1 cellular context compared by ENCODE assay signal in the genomic region with DNA sequence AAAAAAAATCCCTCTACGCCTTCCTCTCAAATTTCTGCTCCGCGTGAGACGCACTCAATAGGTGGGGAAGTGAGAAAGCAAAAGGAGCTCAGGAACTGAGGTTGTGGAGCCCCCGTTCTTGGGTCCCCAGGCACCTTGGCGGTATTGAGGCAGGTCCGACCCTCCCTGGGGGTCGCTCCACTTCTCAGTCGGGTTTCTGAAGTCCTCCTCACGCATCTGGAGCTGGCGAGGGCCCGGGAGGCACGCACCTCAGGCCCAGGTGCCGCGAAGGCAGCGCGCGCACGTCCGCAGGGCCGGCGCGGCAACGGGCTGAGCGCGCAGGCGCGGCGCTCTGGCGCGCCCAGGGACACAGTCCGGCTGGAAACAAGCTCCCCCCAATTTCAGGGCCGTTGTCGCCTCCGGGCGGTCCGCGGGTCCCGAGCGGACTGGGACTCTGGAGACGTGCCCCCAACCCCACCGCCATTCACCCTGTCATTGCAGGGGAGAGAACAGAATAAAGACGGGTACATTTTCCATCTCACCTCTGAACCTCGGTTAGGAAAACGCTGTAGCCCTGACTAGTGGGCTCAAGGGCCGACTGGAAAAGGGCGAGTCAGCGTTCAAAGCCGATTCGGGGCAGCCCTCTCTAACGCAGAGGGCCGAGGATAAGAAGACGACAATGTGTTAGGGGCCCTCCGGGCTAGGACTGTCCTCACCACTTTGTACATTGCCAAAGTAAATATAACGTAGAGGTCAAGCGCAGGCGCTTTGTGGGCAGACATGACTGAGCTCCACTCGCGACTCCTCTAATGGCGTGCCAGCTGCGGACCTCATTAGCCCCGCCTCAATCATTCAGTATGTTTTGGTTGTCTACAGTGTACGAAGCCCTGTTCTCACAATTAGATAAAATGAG.
A peak's percentile ranks its signal among the peaks of the same experiment; 100 is the strongest.
TF ChIP-seq lines count a peak whose summit lies in the region.

A gene with protein sequence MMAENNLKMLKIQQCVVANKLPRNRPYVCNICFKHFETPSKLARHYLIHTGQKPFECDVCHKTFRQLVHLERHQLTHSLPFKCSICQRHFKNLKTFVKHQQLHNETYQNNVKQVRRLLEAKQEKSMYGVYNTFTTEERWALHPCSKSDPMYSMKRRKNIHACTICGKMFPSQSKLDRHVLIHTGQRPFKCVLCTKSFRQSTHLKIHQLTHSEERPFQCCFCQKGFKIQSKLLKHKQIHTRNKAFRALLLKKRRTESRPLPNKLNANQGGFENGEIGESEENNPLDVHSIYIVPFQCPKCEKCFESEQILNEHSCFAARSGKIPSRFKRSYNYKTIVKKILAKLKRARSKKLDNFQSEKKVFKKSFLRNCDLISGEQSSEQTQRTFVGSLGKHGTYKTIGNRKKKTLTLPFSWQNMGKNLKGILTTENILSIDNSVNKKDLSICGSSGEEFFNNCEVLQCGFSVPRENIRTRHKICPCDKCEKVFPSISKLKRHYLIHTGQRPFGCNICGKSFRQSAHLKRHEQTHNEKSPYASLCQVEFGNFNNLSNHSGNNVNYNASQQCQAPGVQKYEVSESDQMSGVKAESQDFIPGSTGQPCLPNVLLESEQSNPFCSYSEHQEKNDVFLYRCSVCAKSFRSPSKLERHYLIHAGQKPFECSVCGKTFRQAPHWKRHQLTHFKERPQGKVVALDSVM (minus strand): TSS at position 306 of the 892 bp plus-strand sequence. CDS start 4,853 bp downstream, outside the sequence.

TF ChIP-seq in HepG2, 621 proteins besides CTCF, POLR2A, EP300 and RAD21 (continued from another document and continues in another):
- TF ChIP-seq, protein P1, sequence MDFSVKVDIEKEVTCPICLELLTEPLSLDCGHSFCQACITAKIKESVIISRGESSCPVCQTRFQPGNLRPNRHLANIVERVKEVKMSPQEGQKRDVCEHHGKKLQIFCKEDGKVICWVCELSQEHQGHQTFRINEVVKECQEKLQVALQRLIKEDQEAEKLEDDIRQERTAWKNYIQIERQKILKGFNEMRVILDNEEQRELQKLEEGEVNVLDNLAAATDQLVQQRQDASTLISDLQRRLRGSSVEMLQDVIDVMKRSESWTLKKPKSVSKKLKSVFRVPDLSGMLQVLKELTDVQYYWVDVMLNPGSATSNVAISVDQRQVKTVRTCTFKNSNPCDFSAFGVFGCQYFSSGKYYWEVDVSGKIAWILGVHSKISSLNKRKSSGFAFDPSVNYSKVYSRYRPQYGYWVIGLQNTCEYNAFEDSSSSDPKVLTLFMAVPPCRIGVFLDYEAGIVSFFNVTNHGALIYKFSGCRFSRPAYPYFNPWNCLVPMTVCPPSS (IDR thresholded peaks at IDR 0.05) = no peak
- TF ChIP-seq, protein P2, sequence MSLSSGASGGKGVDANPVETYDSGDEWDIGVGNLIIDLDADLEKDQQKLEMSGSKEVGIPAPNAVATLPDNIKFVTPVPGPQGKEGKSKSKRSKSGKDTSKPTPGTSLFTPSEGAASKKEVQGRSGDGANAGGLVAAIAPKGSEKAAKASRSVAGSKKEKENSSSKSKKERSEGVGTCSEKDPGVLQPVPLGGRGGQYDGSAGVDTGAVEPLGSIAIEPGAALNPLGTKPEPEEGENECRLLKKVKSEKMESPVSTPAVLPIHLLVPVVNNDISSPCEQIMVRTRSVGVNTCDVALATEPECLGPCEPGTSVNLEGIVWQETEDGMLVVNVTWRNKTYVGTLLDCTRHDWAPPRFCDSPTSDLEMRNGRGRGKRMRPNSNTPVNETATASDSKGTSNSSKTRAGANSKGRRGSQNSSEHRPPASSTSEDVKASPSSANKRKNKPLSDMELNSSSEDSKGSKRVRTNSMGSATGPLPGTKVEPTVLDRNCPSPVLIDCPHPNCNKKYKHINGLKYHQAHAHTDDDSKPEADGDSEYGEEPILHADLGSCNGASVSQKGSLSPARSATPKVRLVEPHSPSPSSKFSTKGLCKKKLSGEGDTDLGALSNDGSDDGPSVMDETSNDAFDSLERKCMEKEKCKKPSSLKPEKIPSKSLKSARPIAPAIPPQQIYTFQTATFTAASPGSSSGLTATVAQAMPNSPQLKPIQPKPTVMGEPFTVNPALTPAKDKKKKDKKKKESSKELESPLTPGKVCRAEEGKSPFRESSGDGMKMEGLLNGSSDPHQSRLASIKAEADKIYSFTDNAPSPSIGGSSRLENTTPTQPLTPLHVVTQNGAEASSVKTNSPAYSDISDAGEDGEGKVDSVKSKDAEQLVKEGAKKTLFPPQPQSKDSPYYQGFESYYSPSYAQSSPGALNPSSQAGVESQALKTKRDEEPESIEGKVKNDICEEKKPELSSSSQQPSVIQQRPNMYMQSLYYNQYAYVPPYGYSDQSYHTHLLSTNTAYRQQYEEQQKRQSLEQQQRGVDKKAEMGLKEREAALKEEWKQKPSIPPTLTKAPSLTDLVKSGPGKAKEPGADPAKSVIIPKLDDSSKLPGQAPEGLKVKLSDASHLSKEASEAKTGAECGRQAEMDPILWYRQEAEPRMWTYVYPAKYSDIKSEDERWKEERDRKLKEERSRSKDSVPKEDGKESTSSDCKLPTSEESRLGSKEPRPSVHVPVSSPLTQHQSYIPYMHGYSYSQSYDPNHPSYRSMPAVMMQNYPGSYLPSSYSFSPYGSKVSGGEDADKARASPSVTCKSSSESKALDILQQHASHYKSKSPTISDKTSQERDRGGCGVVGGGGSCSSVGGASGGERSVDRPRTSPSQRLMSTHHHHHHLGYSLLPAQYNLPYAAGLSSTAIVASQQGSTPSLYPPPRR (CRISPR knock-in tag; IDR thresholded peaks at IDR 0.05; ENCODE audit: borderline replicate concordance) = no peak; the same call in 1 of the 2 replicates
- TF ChIP-seq, protein P3, sequence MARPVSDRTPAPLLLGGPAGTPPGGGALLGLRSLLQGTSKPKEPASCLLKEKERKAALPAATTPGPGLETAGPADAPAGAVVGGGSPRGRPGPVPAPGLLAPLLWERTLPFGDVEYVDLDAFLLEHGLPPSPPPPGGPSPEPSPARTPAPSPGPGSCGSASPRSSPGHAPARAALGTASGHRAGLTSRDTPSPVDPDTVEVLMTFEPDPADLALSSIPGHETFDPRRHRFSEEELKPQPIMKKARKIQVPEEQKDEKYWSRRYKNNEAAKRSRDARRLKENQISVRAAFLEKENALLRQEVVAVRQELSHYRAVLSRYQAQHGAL (CRISPR knock-in tag; IDR thresholded peaks at IDR 0.05; ENCODE audit: not compliant biosample characterization) = peak; percentile 63
- TF ChIP-seq TEAD3 (CRISPR knock-in tag; optimal IDR thresholded peaks at IDR 0.05; ENCODE audit: borderline replicate concordance) (peak; percentile 31), NFE2L2 (IDR thresholded peaks at IDR 0.05; ENCODE audit: low read length) (no peak), ZNF567 (CRISPR knock-in tag; IDR thresholded peaks at IDR 0.05; ENCODE audit: borderline replicate concordance) (peak; percentile 76), ZNF335 (CRISPR knock-in tag; IDR thresholded peaks at IDR 0.05) (peak; percentile 64; the same call in 1 of the 2 replicates), HMG20B (CRISPR knock-in tag; conservative IDR thresholded peaks at IDR 0.05) (no peak; the same call in 1 of the 2 replicates), SMAD9 (CRISPR knock-in tag; IDR thresholded peaks at IDR 0.05) (no peak), NFYB (CRISPR knock-in tag; IDR thresholded peaks at IDR 0.05) (no peak), SOX13 (IDR thresholded peaks at IDR 0.05) (no peak), SOX13 (CRISPR knock-in tag; conservative IDR thresholded peaks at IDR 0.05 in 1 of 2, IDR thresholded peaks at IDR 0.05 in 1 of 2) (peak in 1 of 2 experiments; percentile 4; a peak in 1 of 4 replicates), NCOA2 (CRISPR knock-in tag; IDR thresholded peaks at IDR 0.05) (peak; percentile 51; the same call in 1 of the 2 replicates), JUNB (CRISPR knock-in tag; IDR thresholded peaks at IDR 0.05; ENCODE audit: borderline replicate concordance) (no peak), NFRKB (IDR thresholded peaks at IDR 0.05) (no peak), RFX1 (IDR thresholded peaks at IDR 0.05) (no peak), ZNF264 (CRISPR knock-in tag; IDR thresholded peaks at IDR 0.05) (0 out of 2 replicates have a peak, but pooled peaks have one; percentile 48), FOXC1 (CRISPR knock-in tag; IDR thresholded peaks at IDR 0.05; ENCODE audit: borderline replicate concordance) (no peak), ZNF619 (CRISPR knock-in tag; IDR thresholded peaks at IDR 0.05) (no peak), MLLT10 (CRISPR knock-in tag; IDR thresholded peaks at IDR 0.05) (no peak)
- TF ChIP-seq, protein P4, sequence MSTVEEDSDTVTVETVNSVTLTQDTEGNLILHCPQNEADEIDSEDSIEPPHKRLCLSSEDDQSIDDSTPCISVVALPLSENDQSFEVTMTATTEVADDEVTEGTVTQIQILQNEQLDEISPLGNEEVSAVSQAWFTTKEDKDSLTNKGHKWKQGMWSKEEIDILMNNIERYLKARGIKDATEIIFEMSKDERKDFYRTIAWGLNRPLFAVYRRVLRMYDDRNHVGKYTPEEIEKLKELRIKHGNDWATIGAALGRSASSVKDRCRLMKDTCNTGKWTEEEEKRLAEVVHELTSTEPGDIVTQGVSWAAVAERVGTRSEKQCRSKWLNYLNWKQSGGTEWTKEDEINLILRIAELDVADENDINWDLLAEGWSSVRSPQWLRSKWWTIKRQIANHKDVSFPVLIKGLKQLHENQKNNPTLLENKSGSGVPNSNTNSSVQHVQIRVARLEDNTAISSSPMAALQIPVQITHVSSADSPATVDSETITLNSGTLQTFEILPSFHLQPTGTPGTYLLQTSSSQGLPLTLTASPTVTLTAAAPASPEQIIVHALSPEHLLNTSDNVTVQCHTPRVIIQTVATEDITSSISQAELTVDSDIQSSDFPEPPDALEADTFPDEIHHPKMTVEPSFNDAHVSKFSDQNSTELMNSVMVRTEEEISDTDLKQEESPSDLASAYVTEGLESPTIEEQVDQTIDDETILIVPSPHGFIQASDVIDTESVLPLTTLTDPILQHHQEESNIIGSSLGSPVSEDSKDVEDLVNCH (CRISPR knock-in tag; IDR thresholded peaks at IDR 0.05) = no peak
- TF ChIP-seq, protein P5, sequence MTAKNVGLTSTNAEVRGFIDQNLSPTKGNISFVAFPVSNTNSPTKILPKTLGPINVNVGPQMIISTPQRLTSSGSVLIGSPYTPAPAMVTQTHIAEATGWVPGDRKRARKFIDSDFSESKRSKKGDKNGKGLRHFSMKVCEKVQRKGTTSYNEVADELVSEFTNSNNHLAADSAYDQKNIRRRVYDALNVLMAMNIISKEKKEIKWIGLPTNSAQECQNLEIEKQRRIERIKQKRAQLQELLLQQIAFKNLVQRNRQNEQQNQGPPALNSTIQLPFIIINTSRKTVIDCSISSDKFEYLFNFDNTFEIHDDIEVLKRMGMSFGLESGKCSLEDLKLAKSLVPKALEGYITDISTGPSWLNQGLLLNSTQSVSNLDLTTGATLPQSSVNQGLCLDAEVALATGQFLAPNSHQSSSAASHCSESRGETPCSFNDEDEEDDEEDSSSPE (CRISPR knock-in tag; IDR thresholded peaks at IDR 0.05) = peak; percentile 79
- TF ChIP-seq, protein P6, sequence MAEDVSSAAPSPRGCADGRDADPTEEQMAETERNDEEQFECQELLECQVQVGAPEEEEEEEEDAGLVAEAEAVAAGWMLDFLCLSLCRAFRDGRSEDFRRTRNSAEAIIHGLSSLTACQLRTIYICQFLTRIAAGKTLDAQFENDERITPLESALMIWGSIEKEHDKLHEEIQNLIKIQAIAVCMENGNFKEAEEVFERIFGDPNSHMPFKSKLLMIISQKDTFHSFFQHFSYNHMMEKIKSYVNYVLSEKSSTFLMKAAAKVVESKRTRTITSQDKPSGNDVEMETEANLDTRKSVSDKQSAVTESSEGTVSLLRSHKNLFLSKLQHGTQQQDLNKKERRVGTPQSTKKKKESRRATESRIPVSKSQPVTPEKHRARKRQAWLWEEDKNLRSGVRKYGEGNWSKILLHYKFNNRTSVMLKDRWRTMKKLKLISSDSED (CRISPR knock-in tag; IDR thresholded peaks at IDR 0.05) = no peak
- TF ChIP-seq, protein P7, sequence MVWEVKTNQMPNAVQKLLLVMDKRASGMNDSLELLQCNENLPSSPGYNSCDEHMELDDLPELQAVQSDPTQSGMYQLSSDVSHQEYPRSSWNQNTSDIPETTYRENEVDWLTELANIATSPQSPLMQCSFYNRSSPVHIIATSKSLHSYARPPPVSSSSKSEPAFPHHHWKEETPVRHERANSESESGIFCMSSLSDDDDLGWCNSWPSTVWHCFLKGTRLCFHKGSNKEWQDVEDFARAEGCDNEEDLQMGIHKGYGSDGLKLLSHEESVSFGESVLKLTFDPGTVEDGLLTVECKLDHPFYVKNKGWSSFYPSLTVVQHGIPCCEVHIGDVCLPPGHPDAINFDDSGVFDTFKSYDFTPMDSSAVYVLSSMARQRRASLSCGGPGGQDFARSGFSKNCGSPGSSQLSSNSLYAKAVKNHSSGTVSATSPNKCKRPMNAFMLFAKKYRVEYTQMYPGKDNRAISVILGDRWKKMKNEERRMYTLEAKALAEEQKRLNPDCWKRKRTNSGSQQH (CRISPR knock-in tag; IDR thresholded peaks at IDR 0.05; ENCODE audit: low read depth) = peak; percentile 91
- TF ChIP-seq, protein P8, sequence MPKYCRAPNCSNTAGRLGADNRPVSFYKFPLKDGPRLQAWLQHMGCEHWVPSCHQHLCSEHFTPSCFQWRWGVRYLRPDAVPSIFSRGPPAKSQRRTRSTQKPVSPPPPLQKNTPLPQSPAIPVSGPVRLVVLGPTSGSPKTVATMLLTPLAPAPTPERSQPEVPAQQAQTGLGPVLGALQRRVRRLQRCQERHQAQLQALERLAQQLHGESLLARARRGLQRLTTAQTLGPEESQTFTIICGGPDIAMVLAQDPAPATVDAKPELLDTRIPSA (CRISPR knock-in tag; IDR thresholded peaks at IDR 0.05; ENCODE audit: borderline replicate concordance) = peak; percentile 93; the same call in 1 of the 2 replicates
- TF ChIP-seq, protein P9, sequence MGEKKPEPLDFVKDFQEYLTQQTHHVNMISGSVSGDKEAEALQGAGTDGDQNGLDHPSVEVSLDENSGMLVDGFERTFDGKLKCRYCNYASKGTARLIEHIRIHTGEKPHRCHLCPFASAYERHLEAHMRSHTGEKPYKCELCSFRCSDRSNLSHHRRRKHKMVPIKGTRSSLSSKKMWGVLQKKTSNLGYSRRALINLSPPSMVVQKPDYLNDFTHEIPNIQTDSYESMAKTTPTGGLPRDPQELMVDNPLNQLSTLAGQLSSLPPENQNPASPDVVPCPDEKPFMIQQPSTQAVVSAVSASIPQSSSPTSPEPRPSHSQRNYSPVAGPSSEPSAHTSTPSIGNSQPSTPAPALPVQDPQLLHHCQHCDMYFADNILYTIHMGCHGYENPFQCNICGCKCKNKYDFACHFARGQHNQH (CRISPR knock-in tag; IDR thresholded peaks at IDR 0.05) = 0 out of 2 replicates have a peak, but pooled peaks have one; percentile 64
